In the genomic region with DNA sequence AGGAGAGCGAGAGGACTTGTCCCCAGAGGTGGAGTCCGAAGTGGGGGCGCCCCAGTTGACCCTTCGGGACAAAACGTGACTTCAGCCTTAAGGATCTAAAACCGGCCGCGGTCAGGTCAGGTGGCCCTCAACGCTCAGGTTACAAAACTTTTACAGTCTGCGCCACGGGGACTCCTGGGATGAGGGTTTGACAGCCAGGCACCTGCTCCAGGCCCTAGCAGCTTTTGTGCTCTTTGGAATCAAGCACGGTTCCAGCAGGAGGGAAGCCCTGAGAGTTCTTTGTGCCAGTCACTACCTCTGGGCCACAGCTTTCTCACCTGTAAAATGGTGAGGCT, we compare ENCODE assay signal across 1 cellular context.
TF ChIP-seq lines count a peak whose summit lies in the region.

No MANE protein-coding gene starts in this region.

TF ChIP-seq in HepG2, 621 proteins besides CTCF, POLR2A, EP300 and RAD21 (continued from another document and continues in another):
- 0 out of 2 replicates have a peak, but pooled peaks have one; percentile 46 for TF ChIP-seq ZNF280D (CRISPR knock-in tag; IDR thresholded peaks at IDR 0.05)
- peak; percentile 15; the same call in 1 of the 2 replicates for TF ChIP-seq SIX1 (CRISPR knock-in tag; IDR thresholded peaks at IDR 0.05; ENCODE audit: borderline replicate concordance)
- TF ChIP-seq ZNF24 (IDR thresholded peaks at IDR 0.05): no peak
- no peak for TF ChIP-seq ERF (CRISPR knock-in tag; IDR thresholded peaks at IDR 0.05)
- TF ChIP-seq ZNF629 (CRISPR knock-in tag; conservative IDR thresholded peaks at IDR 0.05): peak; percentile 18; the same call in 1 of the 2 replicates
- no peak for TF ChIP-seq ARHGAP35 (CRISPR knock-in tag; IDR thresholded peaks at IDR 0.05; ENCODE audit: borderline replicate concordance)
- no peak for TF ChIP-seq ZNF652 (CRISPR knock-in tag; IDR thresholded peaks at IDR 0.05; ENCODE audit: borderline replicate concordance, low read depth)
- 0 out of 2 replicates have a peak, but pooled peaks have one; percentile 15 for TF ChIP-seq ZFP36L1 (CRISPR knock-in tag; IDR thresholded peaks at IDR 0.05)
- no peak for TF ChIP-seq PCBP1 (IDR thresholded peaks at IDR 0.05; ENCODE audit: borderline replicate concordance, low read depth, low read length)
- TF ChIP-seq, protein P1, sequence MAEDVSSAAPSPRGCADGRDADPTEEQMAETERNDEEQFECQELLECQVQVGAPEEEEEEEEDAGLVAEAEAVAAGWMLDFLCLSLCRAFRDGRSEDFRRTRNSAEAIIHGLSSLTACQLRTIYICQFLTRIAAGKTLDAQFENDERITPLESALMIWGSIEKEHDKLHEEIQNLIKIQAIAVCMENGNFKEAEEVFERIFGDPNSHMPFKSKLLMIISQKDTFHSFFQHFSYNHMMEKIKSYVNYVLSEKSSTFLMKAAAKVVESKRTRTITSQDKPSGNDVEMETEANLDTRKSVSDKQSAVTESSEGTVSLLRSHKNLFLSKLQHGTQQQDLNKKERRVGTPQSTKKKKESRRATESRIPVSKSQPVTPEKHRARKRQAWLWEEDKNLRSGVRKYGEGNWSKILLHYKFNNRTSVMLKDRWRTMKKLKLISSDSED (CRISPR knock-in tag; IDR thresholded peaks at IDR 0.05): no peak
- TF ChIP-seq HOXA5 (CRISPR knock-in tag; IDR thresholded peaks at IDR 0.05): no peak
- TF ChIP-seq, protein P2, sequence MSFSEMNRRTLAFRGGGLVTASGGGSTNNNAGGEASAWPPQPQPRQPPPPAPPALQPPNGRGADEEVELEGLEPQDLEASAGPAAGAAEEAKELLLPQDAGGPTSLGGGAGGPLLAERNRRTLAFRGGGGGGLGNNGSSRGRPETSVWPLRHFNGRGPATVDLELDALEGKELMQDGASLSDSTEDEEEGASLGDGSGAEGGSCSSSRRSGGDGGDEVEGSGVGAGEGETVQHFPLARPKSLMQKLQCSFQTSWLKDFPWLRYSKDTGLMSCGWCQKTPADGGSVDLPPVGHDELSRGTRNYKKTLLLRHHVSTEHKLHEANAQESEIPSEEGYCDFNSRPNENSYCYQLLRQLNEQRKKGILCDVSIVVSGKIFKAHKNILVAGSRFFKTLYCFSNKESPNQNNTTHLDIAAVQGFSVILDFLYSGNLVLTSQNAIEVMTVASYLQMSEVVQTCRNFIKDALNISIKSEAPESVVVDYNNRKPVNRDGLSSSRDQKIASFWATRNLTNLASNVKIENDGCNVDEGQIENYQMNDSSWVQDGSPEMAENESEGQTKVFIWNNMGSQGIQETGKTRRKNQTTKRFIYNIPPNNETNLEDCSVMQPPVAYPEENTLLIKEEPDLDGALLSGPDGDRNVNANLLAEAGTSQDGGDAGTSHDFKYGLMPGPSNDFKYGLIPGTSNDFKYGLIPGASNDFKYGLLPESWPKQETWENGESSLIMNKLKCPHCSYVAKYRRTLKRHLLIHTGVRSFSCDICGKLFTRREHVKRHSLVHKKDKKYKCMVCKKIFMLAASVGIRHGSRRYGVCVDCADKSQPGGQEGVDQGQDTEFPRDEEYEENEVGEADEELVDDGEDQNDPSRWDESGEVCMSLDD (CRISPR knock-in tag; IDR thresholded peaks at IDR 0.05; ENCODE audit: borderline replicate concordance): peak; percentile 14; the same call in 1 of the 2 replicates
- no peak for TF ChIP-seq ZNF468 (CRISPR knock-in tag; IDR thresholded peaks at IDR 0.05)
- no peak for TF ChIP-seq ZNF800 (CRISPR knock-in tag; IDR thresholded peaks at IDR 0.05)
- TF ChIP-seq HIVEP1 (CRISPR knock-in tag; IDR thresholded peaks at IDR 0.05): no peak; the same call in 1 of the 2 replicates
- TF ChIP-seq, protein P3, sequence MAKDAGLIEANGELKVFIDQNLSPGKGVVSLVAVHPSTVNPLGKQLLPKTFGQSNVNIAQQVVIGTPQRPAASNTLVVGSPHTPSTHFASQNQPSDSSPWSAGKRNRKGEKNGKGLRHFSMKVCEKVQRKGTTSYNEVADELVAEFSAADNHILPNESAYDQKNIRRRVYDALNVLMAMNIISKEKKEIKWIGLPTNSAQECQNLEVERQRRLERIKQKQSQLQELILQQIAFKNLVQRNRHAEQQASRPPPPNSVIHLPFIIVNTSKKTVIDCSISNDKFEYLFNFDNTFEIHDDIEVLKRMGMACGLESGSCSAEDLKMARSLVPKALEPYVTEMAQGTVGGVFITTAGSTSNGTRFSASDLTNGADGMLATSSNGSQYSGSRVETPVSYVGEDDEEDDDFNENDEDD (CRISPR knock-in tag; IDR thresholded peaks at IDR 0.05; ENCODE audit: borderline replicate concordance): no peak
- TF ChIP-seq NFYC (CRISPR knock-in tag; IDR thresholded peaks at IDR 0.05): no peak
- TF ChIP-seq, protein P4, sequence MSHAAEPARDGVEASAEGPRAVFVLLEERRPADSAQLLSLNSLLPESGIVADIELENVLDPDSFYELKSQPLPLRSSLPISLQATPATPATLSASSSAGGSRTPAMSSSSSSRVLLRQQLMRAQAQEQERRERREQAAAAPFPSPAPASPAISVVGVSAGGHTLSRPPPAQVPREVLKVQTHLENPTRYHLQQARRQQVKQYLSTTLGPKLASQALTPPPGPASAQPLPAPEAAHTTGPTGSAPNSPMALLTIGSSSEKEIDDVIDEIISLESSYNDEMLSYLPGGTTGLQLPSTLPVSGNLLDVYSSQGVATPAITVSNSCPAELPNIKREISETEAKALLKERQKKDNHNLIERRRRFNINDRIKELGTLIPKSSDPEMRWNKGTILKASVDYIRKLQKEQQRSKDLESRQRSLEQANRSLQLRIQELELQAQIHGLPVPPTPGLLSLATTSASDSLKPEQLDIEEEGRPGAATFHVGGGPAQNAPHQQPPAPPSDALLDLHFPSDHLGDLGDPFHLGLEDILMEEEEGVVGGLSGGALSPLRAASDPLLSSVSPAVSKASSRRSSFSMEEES (CRISPR knock-in tag; IDR thresholded peaks at IDR 0.05): no peak
- no peak for TF ChIP-seq ZNF296 (CRISPR knock-in tag; conservative IDR thresholded peaks at IDR 0.05)
- no peak for TF ChIP-seq ZNF605 (CRISPR knock-in tag; IDR thresholded peaks at IDR 0.05)
- no peak for TF ChIP-seq TOE1 (CRISPR knock-in tag; IDR thresholded peaks at IDR 0.05)
- peak; percentile 39; the same call in 1 of the 2 replicates for TF ChIP-seq PITX1 (CRISPR knock-in tag; IDR thresholded peaks at IDR 0.05)
- peak; percentile 10; the same call in 1 of the 2 replicates for TF ChIP-seq ZNF563 (CRISPR knock-in tag; IDR thresholded peaks at IDR 0.05)
- peak; percentile 13; the same call in 1 of the 2 replicates for TF ChIP-seq ZNF501 (CRISPR knock-in tag; IDR thresholded peaks at IDR 0.05)
- TF ChIP-seq ZNF546 (CRISPR knock-in tag; conservative IDR thresholded peaks at IDR 0.05): no peak
- no peak for TF ChIP-seq NONO (IDR thresholded peaks at IDR 0.05)
- TF ChIP-seq NONO (CRISPR knock-in tag; conservative IDR thresholded peaks at IDR 0.05): no peak
- TF ChIP-seq ZBTB46 (CRISPR knock-in tag; IDR thresholded peaks at IDR 0.05; ENCODE audit: borderline replicate concordance): no peak
- TF ChIP-seq CEBPZ (IDR thresholded peaks at IDR 0.05; ENCODE audit: low read length): no peak
- TF ChIP-seq BHLHE40 (IDR thresholded peaks at IDR 0.05; ENCODE audit: low read length): peak; percentile 76
- TF ChIP-seq ZFP91 (CRISPR knock-in tag; IDR thresholded peaks at IDR 0.05; ENCODE audit: borderline replicate concordance): peak; percentile 71; the same call in 1 of the 2 replicates
- TF ChIP-seq BRCA1 (CRISPR knock-in tag; IDR thresholded peaks at IDR 0.05): no peak
- TF ChIP-seq NFKBIZ (CRISPR knock-in tag; IDR thresholded peaks at IDR 0.05): 0 out of 2 replicates have a peak, but pooled peaks have one; percentile 6
- TF ChIP-seq ZNF460 (CRISPR knock-in tag; IDR thresholded peaks at IDR 0.05; ENCODE audit: borderline replicate concordance): no peak
- no peak for TF ChIP-seq NKX3-1 (CRISPR knock-in tag; IDR thresholded peaks at IDR 0.05)
- TF ChIP-seq TBL1XR1 (IDR thresholded peaks at IDR 0.05; ENCODE audit: borderline replicate concordance, low read length, partially characterized antibody): no peak
- no peak for TF ChIP-seq ZNF766 (CRISPR knock-in tag; IDR thresholded peaks at IDR 0.05; ENCODE audit: borderline replicate concordance)
- TF ChIP-seq FOXJ3 (CRISPR knock-in tag; IDR thresholded peaks at IDR 0.05; ENCODE audit: borderline replicate concordance): no peak
- no peak for TF ChIP-seq EED (CRISPR knock-in tag; IDR thresholded peaks at IDR 0.05)
- TF ChIP-seq ZNF577 (CRISPR knock-in tag; IDR thresholded peaks at IDR 0.05; ENCODE audit: borderline replicate concordance, low read depth): no peak
- TF ChIP-seq ZKSCAN5 (CRISPR knock-in tag; IDR thresholded peaks at IDR 0.05): no peak
- TF ChIP-seq SNAI1 (CRISPR knock-in tag; IDR thresholded peaks at IDR 0.05; ENCODE audit: borderline replicate concordance): peak; percentile 26; the same call in 1 of the 2 replicates
- no peak for TF ChIP-seq PRMT3 (CRISPR knock-in tag; IDR thresholded peaks at IDR 0.05; ENCODE audit: borderline replicate concordance, low read depth)
